Comparison of ENCODE assay signal across 9 cellular contexts in the genomic region with DNA sequence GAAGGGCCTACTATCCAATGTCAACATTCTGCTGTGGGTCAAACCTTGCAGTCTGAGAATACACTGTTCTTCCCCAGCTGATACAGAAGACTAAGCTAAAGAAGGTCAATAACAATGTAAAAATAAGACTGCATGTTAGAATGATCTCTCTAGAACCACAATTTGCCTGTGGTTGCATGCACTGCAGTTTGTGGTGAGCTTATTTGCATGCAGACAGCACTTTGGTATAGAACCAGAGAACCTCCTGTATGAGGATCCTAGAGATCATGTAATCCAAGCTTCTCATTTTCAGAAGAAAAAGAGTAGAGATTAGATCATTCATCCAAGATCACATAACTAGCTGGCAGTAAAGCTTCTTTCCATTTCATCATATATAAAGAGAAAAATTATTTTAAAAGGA. TPM values are rescaled to one million over a fixed set of nuclear protein-coding genes. Genes with fewer than 3 reads are reported as not detected.
A peak's percentile ranks its signal among the peaks of the same experiment; 100 is the strongest.
DNase-seq lines count a peak whose midpoint lies in the region; ATAC-seq and TF ChIP-seq lines count a peak whose summit lies in the region.
"Had no signal": no experiment of that assay in that cellular context is flagged by ENCODE, and none has a peak within 500 bp of the region (broad histone marks: within the 10 kb centered on the region; RNA-seq: fewer than 3 reads in every experiment).

No MANE protein-coding gene starts in this region.

- ATAC-seq in HG02610 (IDR thresholded peaks at IDR 0.05; ENCODE audit: unreplicated experiment) (peak; percentile 99), SK-N-SH treated with all-trans-retinoic acid at 6 μM for 48 hours (no peak)
- ATAC-seq in naive thymus-derived CD8-positive, alpha-beta T cell, result peak; percentile 68 to 78

- no peak overlapping the region for H3K4me3 Mint-ChIP-seq in activated CD4-positive, alpha-beta T cell treated with anti-CD3 and anti-CD28 coated beads, Interleukin-2, amount 10 ng/mL, durations not matched to agents 7 days and 5 days
- peak overlapping the region in 4 of 10 donors; percentile 14 to 39 (median 32) for H3K4me3 Mint-ChIP-seq in naive thymus-derived CD8-positive, alpha-beta T cell
- H3K4me3 Mint-ChIP-seq: mesothelial cell of epicardium had no signal

- no peaks in the 10 kb centered on the region for H3K9me3 Mint-ChIP-seq in activated CD4-positive, alpha-beta T cell treated with anti-CD3 and anti-CD28 coated beads, Interleukin-2, amount 10 ng/mL, durations not matched to agents 7 days and 5 days
- H3K9me3 Mint-ChIP-seq in naive thymus-derived CD8-positive, alpha-beta T cell, result peaks cover 0 to 7% (median 0%) of the 10 kb centered on the region in 9 donors

- no peaks in the 10 kb centered on the region for H3K79me2 ChIP-seq in Loucy (ENCODE audit: insufficient read depth, low read length)

- no peaks in the 10 kb centered on the region for H3K9me2 ChIP-seq in Loucy (replicated peaks; ENCODE audit: low read depth, low read length)

- POLR2A ChIA-PET in activated CD4-positive, alpha-beta T cell treated with anti-CD3 and anti-CD28 coated beads, Interleukin-2, amount 10 ng/mL, durations not matched to agents 7 days and 5 days (lab: Charles Lee), result interaction anchor here (0.9 kb wide), 1 partner anchor 15 kb away, joined by 3 read pairs; no protein-coding TSS in a partner anchor
- POLR2A ChIA-PET in naive thymus-derived CD8-positive, alpha-beta T cell (lab: Charles Lee), result interaction anchor here (0.6 to 1.1 kb wide), 2 partner anchors 16 to 52 kb away, joined by 5 read pairs; a partner anchor contains a TSS

- H3K36me3 Mint-ChIP-seq in activated CD4-positive, alpha-beta T cell treated with anti-CD3 and anti-CD28 coated beads, Interleukin-2, amount 10 ng/mL, durations not matched to agents 7 days and 5 days (ENCODE audit: low read depth), result peaks cover 10% of the 10 kb centered on the region
- H3K36me3 Mint-ChIP-seq in naive thymus-derived CD8-positive, alpha-beta T cell, result peaks cover 3 to 22% (median 9%) of the 10 kb centered on the region in 3 donors

- H3K27me3 ChIP-seq in Loucy (ENCODE audit: insufficient read depth, low read length, poor library complexity, severe bottlenecking), result no peaks in the 10 kb centered on the region

- H3K4me2 ChIP-seq in Loucy (ENCODE audit: low read depth, low read length, poor library complexity, severe bottlenecking), result peak overlapping the region; percentile 53

- CTCF ChIA-PET in activated CD4-positive, alpha-beta T cell treated with anti-CD3 and anti-CD28 coated beads, Interleukin-2, amount 10 ng/mL, durations not matched to agents 7 days and 5 days (lab: Charles Lee), result interaction anchor here (0.5 kb wide), 1 partner anchor 59 kb away, joined by 3 read pairs; a partner anchor contains a TSS

- no peaks in the 10 kb centered on the region for H3K27me3 Mint-ChIP-seq in activated CD4-positive, alpha-beta T cell treated with anti-CD3 and anti-CD28 coated beads, Interleukin-2, amount 10 ng/mL, durations not matched to agents 7 days and 5 days
- peaks cover 0 to 3% (median 0%) of the 10 kb centered on the region in 5 donors for H3K27me3 Mint-ChIP-seq in naive thymus-derived CD8-positive, alpha-beta T cell

- no peak overlapping the region for H3K27ac Mint-ChIP-seq in activated CD4-positive, alpha-beta T cell treated with anti-CD3 and anti-CD28 coated beads, Interleukin-2, amount 10 ng/mL, durations not matched to agents 7 days and 5 days
- H3K27ac Mint-ChIP-seq in naive thymus-derived CD8-positive, alpha-beta T cell, result peak overlapping the region in 4 of 10 donors; percentile 7 to 66 (median 38)
- H3K27ac Mint-ChIP-seq: mesothelial cell of epicardium had no signal

- peaks cover 21% of the 10 kb centered on the region for H3K4me1 Mint-ChIP-seq in activated CD4-positive, alpha-beta T cell treated with anti-CD3 and anti-CD28 coated beads, Interleukin-2, amount 10 ng/mL, durations not matched to agents 7 days and 5 days
- H3K4me1 Mint-ChIP-seq in naive thymus-derived CD8-positive, alpha-beta T cell, result peaks cover 16 to 37% (median 36%) of the 10 kb centered on the region in 4 donors

- peaks cover 22% of the 10 kb centered on the region for H3K4me1 ChIP-seq in Loucy (ENCODE audit: insufficient read depth, low read length, poor library complexity, severe bottlenecking)

- H3F3A ChIP-seq in Loucy (ENCODE audit: low read depth), result no peaks in the 10 kb centered on the region

- no peak for TF ChIP-seq CTCF in Loucy (conservative IDR thresholded peaks at IDR 0.05; ENCODE audit: low read length)

- intact Hi-C loops in head of caudate nucleus (cut with DNase I), result no loop called here

- H3K9ac ChIP-seq in Loucy (ENCODE audit: low read depth, low read length, poor library complexity, severe bottlenecking), result no peak overlapping the region

- no peaks in the 10 kb centered on the region for H3K36me3 ChIP-seq in Loucy (ENCODE audit: insufficient read depth, low read length)

- H3K4me3 ChIP-seq in Loucy (ENCODE audit: low read length, poor library complexity, severe bottlenecking), result peak overlapping the region; percentile 7

- no peaks in the 10 kb centered on the region for H3K9me3 ChIP-seq in Loucy (ENCODE audit: insufficient read depth, low read depth, low read length)

- DNase-seq in activated CD4-positive, alpha-beta T cell treated with anti-CD3 and anti-CD28 coated beads, Interleukin-2, amount 10 ng/mL, durations not matched to agents 7 days and 5 days, result peak; percentile 49
- no peak for DNase-seq in activated CD4-positive, alpha-beta T cell treated with anti-CD3 and anti-CD28 coated beads for 1 hour
- peak in 4 of 10 donors; percentile 13 to 27 (median 22) for DNase-seq in naive thymus-derived CD8-positive, alpha-beta T cell
- DNase-seq in head of caudate nucleus, result no peak
- no peak for DNase-seq in NCI-H2081 treated with DMSO at 0.1 percent for 48 hours (lab: John Stamatoyannopoulos, UW)

- no peak overlapping the region for H2AFZ ChIP-seq in Loucy (ENCODE audit: low read length)

- H4K20me1 ChIP-seq in Loucy (ENCODE audit: insufficient read depth, low read length, poor library complexity, severe bottlenecking), result peaks cover 11% of the 10 kb centered on the region

TF ChIP-seq in SK-N-SH treated with all-trans-retinoic acid at 6 μM for 48 hours, 23 proteins besides CTCF, POLR2A, EP300 and RAD21 (continues in another document):
- TF ChIP-seq ZFP3 (CRISPR knock-in tag; IDR thresholded peaks at IDR 0.05) (no peak), ZNF8 (CRISPR knock-in tag; IDR thresholded peaks at IDR 0.05) (no peak), ESRRG (CRISPR knock-in tag; IDR thresholded peaks at IDR 0.05) (no peak), ZFP30 (CRISPR knock-in tag; IDR thresholded peaks at IDR 0.05) (no peak), ISL1 (CRISPR knock-in tag; IDR thresholded peaks at IDR 0.05) (no peak), GLIS3 (CRISPR knock-in tag; IDR thresholded peaks at IDR 0.05) (no peak), ZC3H10 (CRISPR knock-in tag; IDR thresholded peaks at IDR 0.05) (no peak)
- TF ChIP-seq, protein P1, sequence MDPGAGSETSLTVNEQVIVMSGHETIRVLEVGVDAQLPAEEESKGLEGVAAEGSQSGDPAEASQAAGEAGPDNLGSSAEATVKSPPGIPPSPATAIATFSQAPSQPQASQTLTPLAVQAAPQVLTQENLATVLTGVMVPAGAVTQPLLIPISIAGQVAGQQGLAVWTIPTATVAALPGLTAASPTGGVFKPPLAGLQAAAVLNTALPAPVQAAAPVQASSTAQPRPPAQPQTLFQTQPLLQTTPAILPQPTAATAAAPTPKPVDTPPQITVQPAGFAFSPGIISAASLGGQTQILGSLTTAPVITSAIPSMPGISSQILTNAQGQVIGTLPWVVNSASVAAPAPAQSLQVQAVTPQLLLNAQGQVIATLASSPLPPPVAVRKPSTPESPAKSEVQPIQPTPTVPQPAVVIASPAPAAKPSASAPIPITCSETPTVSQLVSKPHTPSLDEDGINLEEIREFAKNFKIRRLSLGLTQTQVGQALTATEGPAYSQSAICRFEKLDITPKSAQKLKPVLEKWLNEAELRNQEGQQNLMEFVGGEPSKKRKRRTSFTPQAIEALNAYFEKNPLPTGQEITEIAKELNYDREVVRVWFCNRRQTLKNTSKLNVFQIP (CRISPR knock-in tag; IDR thresholded peaks at IDR 0.05; ENCODE audit: borderline replicate concordance, low read depth), result no peak
- TF ChIP-seq, protein P2, sequence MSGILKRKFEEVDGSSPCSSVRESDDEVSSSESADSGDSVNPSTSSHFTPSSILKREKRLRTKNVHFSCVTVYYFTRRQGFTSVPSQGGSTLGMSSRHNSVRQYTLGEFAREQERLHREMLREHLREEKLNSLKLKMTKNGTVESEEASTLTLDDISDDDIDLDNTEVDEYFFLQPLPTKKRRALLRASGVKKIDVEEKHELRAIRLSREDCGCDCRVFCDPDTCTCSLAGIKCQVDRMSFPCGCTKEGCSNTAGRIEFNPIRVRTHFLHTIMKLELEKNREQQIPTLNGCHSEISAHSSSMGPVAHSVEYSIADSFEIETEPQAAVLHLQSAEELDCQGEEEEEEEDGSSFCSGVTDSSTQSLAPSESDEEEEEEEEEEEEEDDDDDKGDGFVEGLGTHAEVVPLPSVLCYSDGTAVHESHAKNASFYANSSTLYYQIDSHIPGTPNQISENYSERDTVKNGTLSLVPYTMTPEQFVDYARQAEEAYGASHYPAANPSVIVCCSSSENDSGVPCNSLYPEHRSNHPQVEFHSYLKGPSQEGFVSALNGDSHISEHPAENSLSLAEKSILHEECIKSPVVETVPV (CRISPR knock-in tag; IDR thresholded peaks at IDR 0.05), result no peak

RNA-seq across cellular contexts. Expression of a gene that starts 15.8 kb away (rescaled TPM):
- 10 to 100 TPM; 16.1 to 21.1 TPM for total RNA-seq in activated CD4-positive, alpha-beta T cell treated with anti-CD3 and anti-CD28 coated beads, Interleukin-2, amount 10 ng/mL, durations not matched to agents 7 days and 5 days
- 10 to 100 TPM; 19.6 to 20.8 TPM for total RNA-seq in naive thymus-derived CD8-positive, alpha-beta T cell
- 1 to 10 TPM; 2.5 to 8.0 (median 6.0) TPM for polyA plus RNA-seq in naive thymus-derived CD8-positive, alpha-beta T cell

RNA-seq across cellular contexts. Expression of a gene that starts 59.5 kb away (rescaled TPM):
- 10 to 100 TPM; 52.7 to 52.8 TPM for total RNA-seq in activated CD4-positive, alpha-beta T cell treated with anti-CD3 and anti-CD28 coated beads, Interleukin-2, amount 10 ng/mL, durations not matched to agents 7 days and 5 days
- total RNA-seq in naive thymus-derived CD8-positive, alpha-beta T cell, result 10 to 100 TPM; 69.7 to 74.3 TPM
- polyA plus RNA-seq in naive thymus-derived CD8-positive, alpha-beta T cell, result 10 to 100 TPM in 1 of 3 donors, 1 to 10 TPM in 2; 6.1 to 12.1 (median 6.2) TPM
